19 cellular contexts compared by ENCODE assay signal in genomic region chr14:24206260-24207103, GRCh38. TPM values are rescaled to one million over a fixed set of nuclear protein-coding genes. Genes with fewer than 3 reads are reported as not detected.
DNase-seq lines count a peak whose midpoint lies in the region; ATAC-seq and TF ChIP-seq lines count a peak whose summit lies in the region.
"Had no signal": no experiment of that assay in that cellular context is flagged by ENCODE, and none has a peak within 500 bp of the region (broad histone marks: within the 10 kb centered on the region; RNA-seq: fewer than 3 reads in every experiment).

No MANE protein-coding gene starts in this region.

- H3K36me3 ChIP-seq in H7 (replicated peaks; ENCODE audit: control insufficient read depth, insufficient read depth, low read length), result peaks cover 23% of the 10 kb centered on the region
- H3K36me3 ChIP-seq: ovary had no signal

- intact Hi-C loops in CD4-positive, alpha-beta T cell (cut with DNase I, micrococcal nuclease), result no loop called here

- peak in 1 of 10 experiments; percentile 6 for DNase-seq in CD4-positive, alpha-beta T cell
- DNase-seq in H7, result peak; percentile 7
- DNase-seq in activated naive CD8-positive, alpha-beta T cell treated with anti-CD3 and anti-CD28 coated beads, Interleukin-2, amount 50 U/mL, for 24 hours, result no peak
- DNase-seq in natural killer cell treated with Interleukin-12 subunit alpha and Interleukin-12 subunit beta and Interleukin-15 and Interleukin-18, amount 100 ng/mL, for 72 hours (ENCODE audit: low spot score), result no peak
- DNase-seq: activated effector memory CD4-positive, alpha-beta T cell treated with anti-CD3 and anti-CD28 coated beads, Interleukin-2, amount 50 U/mL, for 16 hours; COR-L47; DMS79; GM23248; left colon; mesenchymal stem cell; NCI-H446 treated with DMSO at 0.1 percent for 48 hours; SHP77; testis had no signal

- H3K27me3 Mint-ChIP-seq in CD4-positive, alpha-beta T cell, result no peaks in the 10 kb centered on the region
- no peaks in the 10 kb centered on the region for H3K27me3 Mint-ChIP-seq in activated naive CD8-positive, alpha-beta T cell treated with anti-CD3 and anti-CD28 coated beads, Interleukin-2, amount 50 U/mL, for 24 hours
- H3K27me3 Mint-ChIP-seq in natural killer cell treated with Interleukin-12 subunit alpha and Interleukin-12 subunit beta and Interleukin-15 and Interleukin-18, amount 100 ng/mL, for 72 hours, result no peaks in the 10 kb centered on the region
- H3K27me3 Mint-ChIP-seq: dendritic cell treated with granulocyte-macrophage colony-stimulating factor and Interleukin-4, amounts not matched to agents 40 ng/mL and 50 ng/mL, for 4 days had no signal

- H3K4me3 Mint-ChIP-seq in CD4-positive, alpha-beta T cell, result no peak overlapping the region
- no peak overlapping the region for H3K4me3 Mint-ChIP-seq in activated naive CD8-positive, alpha-beta T cell treated with anti-CD3 and anti-CD28 coated beads, Interleukin-2, amount 50 U/mL, for 24 hours
- no peak overlapping the region for H3K4me3 Mint-ChIP-seq in natural killer cell treated with Interleukin-12 subunit alpha and Interleukin-12 subunit beta and Interleukin-15 and Interleukin-18, amount 100 ng/mL, for 72 hours
- H3K4me3 Mint-ChIP-seq: dendritic cell treated with granulocyte-macrophage colony-stimulating factor and Interleukin-4, amounts not matched to agents 40 ng/mL and 50 ng/mL, for 4 days had no signal

- H3K9me3 Mint-ChIP-seq in CD4-positive, alpha-beta T cell, result no peaks in the 10 kb centered on the region
- H3K9me3 Mint-ChIP-seq in activated naive CD8-positive, alpha-beta T cell treated with anti-CD3 and anti-CD28 coated beads, Interleukin-2, amount 50 U/mL, for 24 hours, result peaks cover 6% of the 10 kb centered on the region
- no peaks in the 10 kb centered on the region for H3K9me3 Mint-ChIP-seq in natural killer cell treated with Interleukin-12 subunit alpha and Interleukin-12 subunit beta and Interleukin-15 and Interleukin-18, amount 100 ng/mL, for 72 hours

- no peaks in the 10 kb centered on the region for H3K27me3 ChIP-seq in CD4-positive, alpha-beta T cell (ENCODE audit: control insufficient read depth, insufficient read depth, low read length)
- no peaks in the 10 kb centered on the region for H3K27me3 ChIP-seq in H7 (ENCODE audit: control insufficient read depth, insufficient read depth, low read length)
- H3K27me3 ChIP-seq: cardiac muscle cell, ovary, testis had no signal

- CTCF ChIA-PET in CD4-positive, alpha-beta T cell (lab: Charles Lee), result no interaction called here

- H3K9me3 ChIP-seq in CD4-positive, alpha-beta T cell (ENCODE audit: control insufficient read depth, low read length), result no peaks in the 10 kb centered on the region
- H3K9me3 ChIP-seq: ovary, testis had no signal

- POLR2A ChIA-PET in CD4-positive, alpha-beta T cell (lab: Charles Lee), result interaction anchor here (0.6 to 1.2 kb wide), 6 partner anchors 9 to 92 kb away, joined by 3 to 4 read pairs (median 3); partner anchors contain the start of genes DCAF11, IPO4, IRF9 and MDP1

- H3K27ac ChIP-seq in CD4-positive, alpha-beta T cell (ENCODE audit: low read depth, low read length), result no peak overlapping the region
- H3K27ac ChIP-seq: cardiac muscle cell, GM23248, ovary, testis had no signal

- no peak for ATAC-seq in CD4-positive, alpha-beta T cell (ENCODE audit: poor library complexity)
- no peak for ATAC-seq in activated naive CD8-positive, alpha-beta T cell treated with anti-CD3 and anti-CD28 coated beads, Interleukin-2, amount 50 U/mL, for 24 hours
- no peak for ATAC-seq in natural killer cell treated with Interleukin-12 subunit alpha and Interleukin-12 subunit beta and Interleukin-15 and Interleukin-18, amount 100 ng/mL, for 72 hours
- ATAC-seq in GM18520 (IDR thresholded peaks at IDR 0.05; ENCODE audit: unreplicated experiment) (no peak), GM21381 (IDR thresholded peaks at IDR 0.05; ENCODE audit: unreplicated experiment) (no peak), GM18511 (IDR thresholded peaks at IDR 0.05; ENCODE audit: unreplicated experiment) (no peak)

- H3K27ac Mint-ChIP-seq in CD4-positive, alpha-beta T cell, result peak overlapping the region; percentile 54
- H3K27ac Mint-ChIP-seq in activated naive CD8-positive, alpha-beta T cell treated with anti-CD3 and anti-CD28 coated beads, Interleukin-2, amount 50 U/mL, for 24 hours, result peak overlapping the region; percentile 10
- H3K27ac Mint-ChIP-seq in natural killer cell treated with Interleukin-12 subunit alpha and Interleukin-12 subunit beta and Interleukin-15 and Interleukin-18, amount 100 ng/mL, for 72 hours, result peak overlapping the region; percentile 23 to 40
- H3K27ac Mint-ChIP-seq: dendritic cell treated with granulocyte-macrophage colony-stimulating factor and Interleukin-4, amounts not matched to agents 40 ng/mL and 50 ng/mL, for 4 days had no signal

- H3K4me1 Mint-ChIP-seq in CD4-positive, alpha-beta T cell (ENCODE audit: low read depth), result peaks cover 27% of the 10 kb centered on the region
- peaks cover 34% of the 10 kb centered on the region for H3K4me1 Mint-ChIP-seq in activated naive CD8-positive, alpha-beta T cell treated with anti-CD3 and anti-CD28 coated beads, Interleukin-2, amount 50 U/mL, for 24 hours
- peaks cover 41 to 43% of the 10 kb centered on the region in 2 donors for H3K4me1 Mint-ChIP-seq in natural killer cell treated with Interleukin-12 subunit alpha and Interleukin-12 subunit beta and Interleukin-15 and Interleukin-18, amount 100 ng/mL, for 72 hours (ENCODE audit: low read depth in 2 of 2)

- TF ChIP-seq CTCF in CD4-positive, alpha-beta T cell (IDR thresholded peaks at IDR 0.05), result no peak

- H3K36me3 Mint-ChIP-seq in CD4-positive, alpha-beta T cell (ENCODE audit: low read depth), result peaks cover 86% of the 10 kb centered on the region
- peaks cover 76% of the 10 kb centered on the region for H3K36me3 Mint-ChIP-seq in activated naive CD8-positive, alpha-beta T cell treated with anti-CD3 and anti-CD28 coated beads, Interleukin-2, amount 50 U/mL, for 24 hours (ENCODE audit: low read depth)
- H3K36me3 Mint-ChIP-seq in natural killer cell treated with Interleukin-12 subunit alpha and Interleukin-12 subunit beta and Interleukin-15 and Interleukin-18, amount 100 ng/mL, for 72 hours, result peaks cover 52% of the 10 kb centered on the region

- H3K4me3 ChIP-seq in H7 (ENCODE audit: insufficient read depth, low read depth, low read length), result no peak overlapping the region
- H3K4me3 ChIP-seq: cardiac muscle cell, GM23248, ovary, testis had no signal

RNA-seq across cellular contexts. Expression of gene TSSK4, which starts 1.0 kb away (rescaled TPM):
- under 1 TPM; 0.30 to 0.64 TPM for total RNA-seq in CD4-positive, alpha-beta T cell
- not detected in 2 replicates for total RNA-seq in H7 (2014; rRNA removed; shearing (Covaris generic))
- under 1 TPM in 1 of 2 donors, not detected in 1; 0.95 TPM for total RNA-seq in natural killer cell treated with Interleukin-12 subunit alpha and Interleukin-12 subunit beta and Interleukin-15 and Interleukin-18, amount 100 ng/mL, for 72 hours
- total RNA-seq: cardiac muscle cell, GM23248 had no signal

RNA-seq across cellular contexts. Expression of gene CHMP4A, which starts 6.8 kb away (rescaled TPM):
- total RNA-seq in CD4-positive, alpha-beta T cell, result 10 to 100 TPM; 73.4 to 80.1 TPM
- 17.6 and 20.8 TPM in 2 replicates for total RNA-seq in H7 (2014; rRNA removed; shearing (Covaris generic))
- 10 to 100 TPM; 66.2 to 95.0 TPM for total RNA-seq in natural killer cell treated with Interleukin-12 subunit alpha and Interleukin-12 subunit beta and Interleukin-15 and Interleukin-18, amount 100 ng/mL, for 72 hours

RNA-seq across cellular contexts. Expression of gene MDP1, which starts 9.4 kb away (rescaled TPM):
- 1 to 10 TPM; 3.2 to 3.7 TPM for total RNA-seq in CD4-positive, alpha-beta T cell
- 18.6 and 23.6 TPM in 2 replicates for total RNA-seq in H7 (2014; rRNA removed; shearing (Covaris generic))
- 10 to 100 TPM in 1 of 2 donors, 1 to 10 TPM in 1; 9.1 to 11.3 TPM for total RNA-seq in natural killer cell treated with Interleukin-12 subunit alpha and Interleukin-12 subunit beta and Interleukin-15 and Interleukin-18, amount 100 ng/mL, for 72 hours

RNA-seq across cellular contexts. Expression of gene TM9SF1, which starts 11.2 kb away (rescaled TPM):
- 10 to 100 TPM; 12.9 to 13.0 TPM for total RNA-seq in CD4-positive, alpha-beta T cell
- total RNA-seq in H7 (2014; rRNA removed; shearing (Covaris generic)), result 27.4 and 35.2 TPM in 2 replicates
- 10 to 100 TPM; 27.6 to 30.2 TPM for total RNA-seq in natural killer cell treated with Interleukin-12 subunit alpha and Interleukin-12 subunit beta and Interleukin-15 and Interleukin-18, amount 100 ng/mL, for 72 hours

RNA-seq across cellular contexts. Expression of gene IPO4, which starts 17.9 kb away (rescaled TPM):
- 10 to 100 TPM; 36.6 to 37.9 TPM for total RNA-seq in CD4-positive, alpha-beta T cell
- 139 and 149 TPM in 2 replicates for total RNA-seq in H7 (2014; rRNA removed; shearing (Covaris generic))
- total RNA-seq in natural killer cell treated with Interleukin-12 subunit alpha and Interleukin-12 subunit beta and Interleukin-15 and Interleukin-18, amount 100 ng/mL, for 72 hours, result 100 to 1,000 TPM in 1 of 2 donors, 10 to 100 TPM in 1; 52.8 to 145 TPM
